1 cellular context compared by ENCODE assay signal in the genomic region with DNA sequence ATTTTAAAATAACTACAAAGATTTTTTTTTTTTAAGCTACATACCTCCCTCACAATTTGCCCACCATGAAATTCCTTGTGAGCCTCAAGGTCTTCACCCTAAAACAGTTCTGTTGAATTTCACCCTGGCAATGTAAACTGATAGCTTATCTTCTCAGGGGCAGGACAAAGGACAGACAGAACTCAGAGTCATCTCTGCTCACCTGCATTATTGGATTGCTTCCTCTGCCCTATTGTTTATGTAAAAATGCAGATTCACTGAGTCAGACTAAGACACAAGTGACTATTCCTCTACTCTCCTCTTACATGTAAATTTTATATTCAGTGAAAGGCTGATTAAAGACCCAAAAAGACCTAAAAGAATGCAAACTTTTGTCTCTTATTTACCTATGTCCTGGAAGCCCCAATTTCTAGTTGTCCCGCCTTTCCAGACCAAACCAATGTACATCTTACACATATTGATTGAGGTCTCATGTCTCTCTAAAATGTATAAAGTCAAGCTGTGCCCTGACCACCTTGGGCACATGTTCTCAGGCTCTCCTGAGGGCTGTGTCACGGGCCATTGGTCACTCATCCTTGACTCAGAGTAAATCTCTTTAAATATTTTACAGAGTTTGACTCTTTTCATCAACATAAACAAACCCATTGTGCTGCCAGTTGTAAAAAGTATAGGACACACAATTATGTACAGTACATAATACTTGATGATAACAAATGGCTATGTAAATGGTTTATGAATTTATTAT.
TF ChIP-seq lines count a peak whose summit lies in the region.

No MANE protein-coding gene starts in this region.

TF ChIP-seq in HCT116, 20 proteins besides CTCF, POLR2A, EP300 and RAD21 (continued from another document):
- TF ChIP-seq ZBTB33 (IDR thresholded peaks at IDR 0.05; ENCODE audit: extremely low read depth, insufficient replicate concordance, low read length) (no peak), SP1 (IDR thresholded peaks at IDR 0.05; ENCODE audit: low read depth) (no peak), FOSL1 (IDR thresholded peaks at IDR 0.05; ENCODE audit: low read depth) (no peak), CEBPB (IDR thresholded peaks at IDR 0.05; ENCODE audit: low read depth) (no peak), POLR2AphosphoS5 (IDR thresholded peaks at IDR 0.05; ENCODE audit: low read depth, low read length) (no peak), TCF7L2 (IDR thresholded peaks at IDR 0.05; ENCODE audit: borderline replicate concordance, extremely low read depth, insufficient read depth, insufficient read length) (no peak), ZNF274 (IDR thresholded peaks at IDR 0.05; ENCODE audit: low read depth, low read length) (no peak), SIN3A (IDR thresholded peaks at IDR 0.05; ENCODE audit: low read depth) (no peak), CBX3 (IDR thresholded peaks at IDR 0.05; ENCODE audit: low read depth) (no peak), ZFX (IDR thresholded peaks at IDR 0.05) (no peak), REST (IDR thresholded peaks at IDR 0.05; ENCODE audit: low read depth) (no peak), SRF (IDR thresholded peaks at IDR 0.05; ENCODE audit: low read depth) (no peak)
